Comparison of ENCODE assay signal across 8 cellular contexts in genomic region chr2:212777020-212777491, GRCh38.
DNase-seq lines count a peak whose midpoint lies in the region; ATAC-seq and TF ChIP-seq lines count a peak whose summit lies in the region.

No MANE protein-coding gene starts in this region.

- DNase-seq in EL, result peak; percentile 53
- peak; percentile 22 for DNase-seq in SK-N-DZ (ENCODE audit: low spot score)
- no peak for DNase-seq in esophagus muscularis mucosa (ENCODE audit: extremely low spot score)
- DNase-seq in ovary, result no peak
- DNase-seq in DMS79 (lab: John Stamatoyannopoulos, UW), result no peak

- TF ChIP-seq CTCF in KMS-11 (conservative IDR thresholded peaks at IDR 0.05; ENCODE audit: low read depth, low read length) (peak; percentile 66), esophagus muscularis mucosa (IDR thresholded peaks at IDR 0.05) (peak; percentile 65 to 73 (median 68)), ovary (IDR thresholded peaks at IDR 0.05) (peak; percentile 11 to 35 (median 14))

- intact Hi-C loops in esophagus muscularis mucosa (cut with DNase I), result loop anchor here (2.0 kb wide), 2 partner anchors 116 to 376 kb away; no protein-coding TSS in a partner anchor
- intact Hi-C loops in ovary (cut with DNase I), result loop anchor here in 3 of 4 donors (10.0 kb wide), 1 partner anchor 378 kb away; the partner anchor contains the start of gene IKZF2 (in 3 of the 3)

- H3K27me3 ChIP-seq in KMS-11 (ENCODE audit: insufficient read depth, low read depth) (no peaks in the 10 kb centered on the region), esophagus muscularis mucosa (no peaks in the 10 kb centered on the region), ovary (no peaks in the 10 kb centered on the region)

- 25% methylated on average over 3 of the region's 3 CpGs for WGBS in esophagus muscularis mucosa
- WGBS in ovary, 3 donors, result 3 to 6% (median 3%) methylated on average over 3 of the region's 3 CpGs

- no peak for TF ChIP-seq EP300 in esophagus muscularis mucosa (IDR thresholded peaks at IDR 0.05)
- no peak for TF ChIP-seq EP300 in ovary (IDR thresholded peaks at IDR 0.05)

- no peak overlapping the region for H2AFZ ChIP-seq in KMS-11 (ENCODE audit: low read depth)

- H3K9ac ChIP-seq in KMS-11, result no peak overlapping the region

- H4K20me1 ChIP-seq in KMS-11 (ENCODE audit: insufficient read depth), result no peaks in the 10 kb centered on the region

- 0 out of 2 replicates have a peak overlapping the region, but pooled peaks have one; percentile 7 for H3K4me2 ChIP-seq in KMS-11

- H3K27ac ChIP-seq in KMS-11 (no peak overlapping the region), esophagus muscularis mucosa (replicated peaks in 1 of 4) (no peak overlapping the region), ovary (no peak overlapping the region)

- H3K9me3 ChIP-seq in esophagus muscularis mucosa (no peaks in the 10 kb centered on the region), ovary (no peaks in the 10 kb centered on the region)

- H3K4me3 ChIP-seq in KMS-11 (IDR thresholded peaks at IDR 0.05; ENCODE audit: insufficient read depth, low read depth, low read length), result no peak overlapping the region
- H3K4me3 ChIP-seq in esophagus muscularis mucosa, result no peak overlapping the region
- H3K4me3 ChIP-seq in ovary, result no peak overlapping the region

- H3K4me1 ChIP-seq in KMS-11 (ENCODE audit: low read depth, poor library complexity, severe bottlenecking) (peaks cover 26% of the 10 kb centered on the region), esophagus muscularis mucosa (peaks cover 0 to 6% (median 3%) of the 10 kb centered on the region in 4 donors), ovary (ENCODE audit: insufficient read depth) (no peaks in the 10 kb centered on the region)

- ATAC-seq in GM21367 (IDR thresholded peaks at IDR 0.05; ENCODE audit: unreplicated experiment) (peak; percentile 69), HG02588 (IDR thresholded peaks at IDR 0.05; ENCODE audit: unreplicated experiment) (no peak)

- H3K36me3 ChIP-seq in KMS-11 (ENCODE audit: insufficient read depth) (no peaks in the 10 kb centered on the region), esophagus muscularis mucosa (no peaks in the 10 kb centered on the region), ovary (no peaks in the 10 kb centered on the region)

- no peaks in the 10 kb centered on the region for H3K79me2 ChIP-seq in KMS-11 (ENCODE audit: insufficient read depth, low read depth)

- TF ChIP-seq POLR2A in esophagus muscularis mucosa (IDR thresholded peaks at IDR 0.05; ENCODE audit: low read depth) (no peak), ovary (IDR thresholded peaks at IDR 0.05) (no peak)

Comparison
In these comparisons a context has a peak if more than half of its experiments do, and no peak if none do; other contexts are left out.
1. DNase-seq: peak in EL (single experiment) and SK-N-DZ (single experiment); none in esophagus muscularis mucosa (single experiment), ovary (0 of 5) and DMS79 (single experiment).
2. CTCF ChIP-seq: peak in every context shown above with its lines; median percentile 68 in esophagus muscularis mucosa; 66 in KMS-11; 14 in ovary.